Comparison of ENCODE assay signal across 17 cellular contexts in genomic region chr3:47210863-47211405, GRCh38. TPM values are rescaled to one million over a fixed set of nuclear protein-coding genes. Genes with fewer than 3 reads are reported as not detected.
DNase-seq lines count a peak whose midpoint lies in the region; ATAC-seq and TF ChIP-seq lines count a peak whose summit lies in the region.
"Had no signal": no experiment of that assay in that cellular context is flagged by ENCODE, and none has a peak within 500 bp of the region (broad histone marks: within the 10 kb centered on the region; RNA-seq: fewer than 3 reads in every experiment).

No MANE protein-coding gene starts in this region.

- H4K20me1 ChIP-seq in GM23338 (replicated peaks; ENCODE audit: insufficient read depth), result no peaks in the 10 kb centered on the region
- H4K20me1 ChIP-seq: BLaER1 treated with 17β-estradiol and CSF1 and Interleukin-3, amounts not matched to agents 10 nM and 100 nM had no signal

- POLR2A ChIA-PET in RWPE1 (lab: Yijun Ruan, JAX; ENCODE audit: low non-redundant PET), result no interaction called here

- no peaks in the 10 kb centered on the region for H3K4me1 ChIP-seq in GM23338 (ENCODE audit: insufficient read depth)
- H3K4me1 ChIP-seq in endodermal cell (ENCODE audit: control insufficient read depth, insufficient read depth, low read length), result no peaks in the 10 kb centered on the region
- H3K4me1 ChIP-seq: A549; BLaER1 treated with 17β-estradiol and CSF1 and Interleukin-3, amounts not matched to agents 10 nM and 100 nM; Caco-2 had no signal

- no peaks in the 10 kb centered on the region; the same call in 2 of the 3 replicates for H3K9me3 Mint-ChIP-seq in GM23338
- H3K9me3 Mint-ChIP-seq in endodermal cell, result no peaks in the 10 kb centered on the region
- H3K9me3 Mint-ChIP-seq: CD4-positive, alpha-beta T cell; CD8-positive, alpha-beta T cell had no signal

- no peak overlapping the region for H3K27ac Mint-ChIP-seq in GM23338
- no peak overlapping the region for H3K27ac Mint-ChIP-seq in endodermal cell
- H3K27ac Mint-ChIP-seq: B cell; CD4-positive, alpha-beta T cell; CD8-positive, alpha-beta T cell had no signal

- H3K27me3 ChIP-seq in GM23338 (ENCODE audit: insufficient read depth) (no peaks in the 10 kb centered on the region), endodermal cell (ENCODE audit: control insufficient read depth, insufficient read depth, low read length, poor library complexity, severe bottlenecking) (no peaks in the 10 kb centered on the region)
- H3K27me3 ChIP-seq: BLaER1 treated with 17β-estradiol and CSF1 and Interleukin-3, amounts not matched to agents 10 nM and 100 nM had no signal

- H3K79me2 ChIP-seq in GM23338 (replicated peaks; ENCODE audit: insufficient read depth), result no peaks in the 10 kb centered on the region

- H3K27me3 Mint-ChIP-seq in GM23338 (ENCODE audit: insufficient read depth, low read depth, poor library complexity), result peaks cover 5% of the 10 kb centered on the region
- no peaks in the 10 kb centered on the region for H3K27me3 Mint-ChIP-seq in endodermal cell (ENCODE audit: insufficient read depth)
- H3K27me3 Mint-ChIP-seq: B cell; CD4-positive, alpha-beta T cell had no signal

- no peaks in the 10 kb centered on the region for H3F3A ChIP-seq in GM23338 (replicated peaks; ENCODE audit: low read depth)

- no peak overlapping the region for H3K9ac ChIP-seq in endodermal cell (ENCODE audit: extremely low read depth, low read length, poor library complexity, severe bottlenecking)
- H3K9ac ChIP-seq: BLaER1 treated with 17β-estradiol and CSF1 and Interleukin-3, amounts not matched to agents 10 nM and 100 nM had no signal

- H3K36me3 ChIP-seq in GM23338 (ENCODE audit: insufficient read depth) (no peaks in the 10 kb centered on the region), endodermal cell (ENCODE audit: control insufficient read depth, insufficient read depth, low read length) (no peaks in the 10 kb centered on the region)
- H3K36me3 ChIP-seq: BLaER1 treated with 17β-estradiol and CSF1 and Interleukin-3, amounts not matched to agents 10 nM and 100 nM had no signal

- TF ChIP-seq CTCF in GM23338 (conservative IDR thresholded peaks at IDR 0.05; ENCODE audit: low read depth in 2 of 2), result no peak
- no peak for TF ChIP-seq CTCF in endodermal cell (conservative IDR thresholded peaks at IDR 0.05)
- no peak for TF ChIP-seq CTCF in RWPE1 (conservative IDR thresholded peaks at IDR 0.05; ENCODE audit: low read depth)

- H3K27ac ChIP-seq in GM23338 (ENCODE audit: low read depth) (0 out of 2 replicates have a peak overlapping the region, but pooled peaks have one; percentile 66), endodermal cell (ENCODE audit: low read depth, low read length) (no peak overlapping the region), RWPE1 (no peak overlapping the region)
- H3K27ac ChIP-seq: A549; BLaER1 treated with 17β-estradiol and CSF1 and Interleukin-3, amounts not matched to agents 10 nM and 100 nM; C4-2B had no signal

- DNase-seq in GM23338 (ENCODE audit: low spot score), result no peak
- DNase-seq in endodermal cell, result peak; percentile 7
- DNase-seq in cardiac septum (ENCODE audit: low spot score), result no peak
- no peak for DNase-seq in RWPE1 (ENCODE audit: low spot score)
- DNase-seq: 8988T; AML-193; Caco-2; Calu3; CD4-positive, alpha-beta T cell; CD8-positive, alpha-beta T cell; DMS79 treated with DMSO at 0.1 percent for 48 hours; GF-D8 had no signal

- H3K4me1 Mint-ChIP-seq in GM23338, result no peaks in the 10 kb centered on the region
- H3K4me1 Mint-ChIP-seq in endodermal cell, result peaks cover 19% of the 10 kb centered on the region
- H3K4me1 Mint-ChIP-seq: B cell had no signal

- H2AFZ ChIP-seq in GM23338, result no peak overlapping the region

- 92 to 96% methylated on average over 2 to 3 of the region's 3 CpGs for WGBS in endodermal cell (ENCODE audit: insufficient coverage in 1 of 2, insufficient read length in 1 of 2), 2 experiments

- ATAC-seq in GM23338 (no peak), GM18873 (IDR thresholded peaks at IDR 0.05; ENCODE audit: low FRiP score, unreplicated experiment) (no peak)
- ATAC-seq: A549; CD8-positive, alpha-beta T cell had no signal

- intact Hi-C loops in cardiac septum (cut with DNase I), result no loop called here

- H3K9me2 ChIP-seq in GM23338 (ENCODE audit: insufficient read depth), result no peaks in the 10 kb centered on the region

- H3K4me2 ChIP-seq in GM23338, result no peak overlapping the region
- H3K4me2 ChIP-seq: A549; BLaER1 treated with 17β-estradiol and CSF1 and Interleukin-3, amounts not matched to agents 10 nM and 100 nM had no signal

- H3K4me3 ChIP-seq in GM23338 (no peak overlapping the region), endodermal cell (ENCODE audit: low read length) (no peak overlapping the region)
- H3K4me3 ChIP-seq: A549; BLaER1 treated with 17β-estradiol and CSF1 and Interleukin-3, amounts not matched to agents 10 nM and 100 nM had no signal

- no peaks in the 10 kb centered on the region for H3K36me3 Mint-ChIP-seq in GM23338 (ENCODE audit: low read depth)
- peaks cover 6% of the 10 kb centered on the region for H3K36me3 Mint-ChIP-seq in endodermal cell (ENCODE audit: low read depth)
- H3K36me3 Mint-ChIP-seq: CD8-positive, alpha-beta T cell had no signal

- CTCF ChIA-PET in RWPE1 (lab: Yijun Ruan, JAX), result no interaction called here

- no peaks in the 10 kb centered on the region for H3K9me3 ChIP-seq in endodermal cell (ENCODE audit: control insufficient read depth, low read length)
- H3K9me3 ChIP-seq: A549; BLaER1 treated with 17β-estradiol and CSF1 and Interleukin-3, amounts not matched to agents 10 nM and 100 nM; Caco-2 had no signal

- H3K4me3 Mint-ChIP-seq in GM23338 (no peak overlapping the region), endodermal cell (no peak overlapping the region)
- H3K4me3 Mint-ChIP-seq: B cell; CD4-positive, alpha-beta T cell; CD8-positive, alpha-beta T cell had no signal

TF ChIP-seq in GM23338, 12 proteins besides CTCF, POLR2A, EP300 and RAD21:
- TF ChIP-seq CREB1 (CRISPR knock-in tag; IDR thresholded peaks at IDR 0.05; ENCODE audit: low read depth), result no peak
- TF ChIP-seq, protein P1, sequence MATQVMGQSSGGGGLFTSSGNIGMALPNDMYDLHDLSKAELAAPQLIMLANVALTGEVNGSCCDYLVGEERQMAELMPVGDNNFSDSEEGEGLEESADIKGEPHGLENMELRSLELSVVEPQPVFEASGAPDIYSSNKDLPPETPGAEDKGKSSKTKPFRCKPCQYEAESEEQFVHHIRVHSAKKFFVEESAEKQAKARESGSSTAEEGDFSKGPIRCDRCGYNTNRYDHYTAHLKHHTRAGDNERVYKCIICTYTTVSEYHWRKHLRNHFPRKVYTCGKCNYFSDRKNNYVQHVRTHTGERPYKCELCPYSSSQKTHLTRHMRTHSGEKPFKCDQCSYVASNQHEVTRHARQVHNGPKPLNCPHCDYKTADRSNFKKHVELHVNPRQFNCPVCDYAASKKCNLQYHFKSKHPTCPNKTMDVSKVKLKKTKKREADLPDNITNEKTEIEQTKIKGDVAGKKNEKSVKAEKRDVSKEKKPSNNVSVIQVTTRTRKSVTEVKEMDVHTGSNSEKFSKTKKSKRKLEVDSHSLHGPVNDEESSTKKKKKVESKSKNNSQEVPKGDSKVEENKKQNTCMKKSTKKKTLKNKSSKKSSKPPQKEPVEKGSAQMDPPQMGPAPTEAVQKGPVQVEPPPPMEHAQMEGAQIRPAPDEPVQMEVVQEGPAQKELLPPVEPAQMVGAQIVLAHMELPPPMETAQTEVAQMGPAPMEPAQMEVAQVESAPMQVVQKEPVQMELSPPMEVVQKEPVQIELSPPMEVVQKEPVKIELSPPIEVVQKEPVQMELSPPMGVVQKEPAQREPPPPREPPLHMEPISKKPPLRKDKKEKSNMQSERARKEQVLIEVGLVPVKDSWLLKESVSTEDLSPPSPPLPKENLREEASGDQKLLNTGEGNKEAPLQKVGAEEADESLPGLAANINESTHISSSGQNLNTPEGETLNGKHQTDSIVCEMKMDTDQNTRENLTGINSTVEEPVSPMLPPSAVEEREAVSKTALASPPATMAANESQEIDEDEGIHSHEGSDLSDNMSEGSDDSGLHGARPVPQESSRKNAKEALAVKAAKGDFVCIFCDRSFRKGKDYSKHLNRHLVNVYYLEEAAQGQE (IDR thresholded peaks at IDR 0.05; ENCODE audit: unreplicated experiment), result no peak
- TF ChIP-seq JUNB (IDR thresholded peaks at IDR 0.05; ENCODE audit: unreplicated experiment), result no peak
- no peak for TF ChIP-seq NANOG (IDR thresholded peaks at IDR 0.05; ENCODE audit: borderline replicate concordance)

RNA-seq across cellular contexts. Expression of gene SETD2, which starts 47.0 kb away (rescaled TPM):
- total RNA-seq in GM23338 (2014; rRNA removed; shearing (Covaris generic)), result 37.6 and 45.2 TPM in 2 replicates
- 14.0 and 16.7 TPM in 2 replicates for polyA plus RNA-seq in GM23338 (2016; fragmentation: Nextera tagmentation; extraction: Ambion mirVana)
- total RNA-seq in endodermal cell (10 to 100 TPM; 59.0 to 61.5 TPM), cardiac septum (35.6 TPM)
- polyA plus RNA-seq in endodermal cell (2013, experiment 1 of 2), result 38.5 TPM
- polyA plus RNA-seq in endodermal cell (2013, experiment 2 of 2), result 40.7 TPM
